ENCODE assay signal across 11 cellular contexts in genomic region chr5:78747703-78748359, GRCh38.
A peak's percentile ranks its signal among the peaks of the same experiment; 100 is the strongest.
DNase-seq lines count a peak whose midpoint lies in the region; ATAC-seq and TF ChIP-seq lines count a peak whose summit lies in the region.
"Had no signal": no experiment of that assay in that cellular context is flagged by ENCODE, and none has a peak within 500 bp of the region (broad histone marks: within the 10 kb centered on the region; RNA-seq: fewer than 3 reads in every experiment).

No MANE protein-coding gene starts in this region.

- no peaks in the 10 kb centered on the region for H3K9me3 Mint-ChIP-seq in endodermal cell
- H3K9me3 Mint-ChIP-seq in naive thymus-derived CD4-positive, alpha-beta T cell: no peaks in the 10 kb centered on the region

- no peak overlapping the region for H3K4me2 ChIP-seq in mesendoderm (ENCODE audit: low read length)

- H3K4ac ChIP-seq in mesendoderm (ENCODE audit: low read depth, low read length): no peak overlapping the region

- H3K4me3 Mint-ChIP-seq in endodermal cell: no peak overlapping the region
- no peak overlapping the region for H3K4me3 Mint-ChIP-seq in naive thymus-derived CD4-positive, alpha-beta T cell
- H3K4me3 Mint-ChIP-seq: activated CD8-positive, alpha-beta T cell treated with anti-CD3 and anti-CD28 coated beads, Interleukin-2, amount 10 ng/mL, durations not matched to agents 7 days and 5 days had no signal

- H3K56ac ChIP-seq in mesendoderm (ENCODE audit: low read length): no peak overlapping the region

- H3K79me1 ChIP-seq in mesendoderm (ENCODE audit: low read length): no peaks in the 10 kb centered on the region

- peak overlapping the region; percentile 91 for H3K27ac ChIP-seq in AG04450 (ENCODE audit: low read depth, low read length)
- no peak overlapping the region for H3K27ac ChIP-seq in endodermal cell (ENCODE audit: low read depth, low read length)
- no peak overlapping the region for H3K27ac ChIP-seq in mesendoderm (ENCODE audit: low read depth, low read length)
- no peak overlapping the region for H3K27ac ChIP-seq in naive thymus-derived CD4-positive, alpha-beta T cell (ENCODE audit: low read depth, low read length)

- H3K4me1 ChIP-seq in endodermal cell (ENCODE audit: control insufficient read depth, insufficient read depth, low read length) (no peaks in the 10 kb centered on the region), mesendoderm (ENCODE audit: control insufficient read depth, low read depth, low read length) (no peaks in the 10 kb centered on the region)
- H3K4me1 ChIP-seq in naive thymus-derived CD4-positive, alpha-beta T cell (ENCODE audit: control insufficient read depth in 2 of 2, insufficient read depth in 2 of 2, low read length in 2 of 2): no peaks in the 10 kb centered on the region

- 94 to 97% methylated on average over 5 to 7 of the region's 7 CpGs for WGBS in endodermal cell (ENCODE audit: insufficient coverage in 1 of 2, insufficient read length in 1 of 2), 2 experiments
- WGBS in mesendoderm (ENCODE audit: extremely low coverage, insufficient coverage, low lambda C conversion rate): no CpG with 5 or more reads among the region's 7 CpGs

- no peak overlapping the region for H2BK120ac ChIP-seq in mesendoderm (ENCODE audit: low read depth, low read length)

- POLR2A ChIA-PET in AG04450 (lab: Yijun Ruan, JAX): interaction anchor here (0.5 to 1.6 kb wide), 11 partner anchors 9 to 243 kb away, joined by 3 to 25 read pairs (median 4); partner anchors contain the start of gene ARSB
- POLR2A ChIA-PET in naive thymus-derived CD4-positive, alpha-beta T cell (lab: Charles Lee): no interaction called here

- TF ChIP-seq RAD21 in Ishikawa (IDR thresholded peaks at IDR 0.05; ENCODE audit: low read depth): no peak

- H2BK5ac ChIP-seq in mesendoderm (ENCODE audit: low read length): no peak overlapping the region

- peaks cover 23% of the 10 kb centered on the region for H3K4me1 Mint-ChIP-seq in endodermal cell
- peaks cover 0 to 1% (median 0%) of the 10 kb centered on the region in 7 donors for H3K4me1 Mint-ChIP-seq in naive thymus-derived CD4-positive, alpha-beta T cell

- no peak overlapping the region for H2AK5ac ChIP-seq in mesendoderm (ENCODE audit: low read length)

- CTCF ChIA-PET in AG04450 (lab: Charles Lee): interaction anchor here (1.4 to 1.6 kb wide), 3 partner anchors 101 to 280 kb away, joined by 4 to 5 read pairs (median 5); no protein-coding TSS in a partner anchor
- CTCF ChIA-PET in naive thymus-derived CD4-positive, alpha-beta T cell (lab: Charles Lee): no interaction called here

- H3K36me3 ChIP-seq in endodermal cell (ENCODE audit: control insufficient read depth, insufficient read depth, low read length) (no peaks in the 10 kb centered on the region), mesendoderm (ENCODE audit: control insufficient read depth, insufficient read depth, low read length) (no peaks in the 10 kb centered on the region)
- H3K36me3 ChIP-seq in naive thymus-derived CD4-positive, alpha-beta T cell (ENCODE audit: control insufficient read depth in 2 of 3, insufficient read depth in 3 of 3, low read length in 3 of 3): no peaks in the 10 kb centered on the region

- no peaks in the 10 kb centered on the region for H3K79me2 ChIP-seq in mesendoderm (ENCODE audit: control insufficient read depth, insufficient read depth, low read length)

- DNase-seq in AG04450 (ENCODE audit: low read depth, low spot score): peak; percentile 81
- DNase-seq in endodermal cell: peak; percentile 61
- peak; percentile 30 for DNase-seq in mesendoderm
- DNase-seq in DMS153 (lab: John Stamatoyannopoulos, UW): no peak
- DNase-seq in SIG-M5 treated with dmso at 0.1 percent for 504 hours (lab: John Stamatoyannopoulos, UW; ENCODE audit: unreplicated experiment): no peak
- no peak for DNase-seq in naive thymus-derived CD4-positive, alpha-beta T cell
- DNase-seq: ACHN; activated CD8-positive, alpha-beta T cell treated with anti-CD3 and anti-CD28 coated beads, Interleukin-2, amount 10 ng/mL, durations not matched to agents 7 days and 5 days; Karpas-422 had no signal

- H3K9ac ChIP-seq in endodermal cell (ENCODE audit: extremely low read depth, low read length, poor library complexity, severe bottlenecking) (no peak overlapping the region), mesendoderm (ENCODE audit: low read length) (no peak overlapping the region)

- TF ChIP-seq CTCF in AG04450 (IDR thresholded peaks at IDR 0.05; ENCODE audit: low read depth, low read length) (no peak), endodermal cell (conservative IDR thresholded peaks at IDR 0.05) (no peak)

- H3K4me3 ChIP-seq in AG04450 (ENCODE audit: low read depth, low read length): no peak overlapping the region
- H3K4me3 ChIP-seq in endodermal cell (ENCODE audit: low read length): no peak overlapping the region
- H3K4me3 ChIP-seq in mesendoderm (ENCODE audit: low read length): no peak overlapping the region
- H3K4me3 ChIP-seq in naive thymus-derived CD4-positive, alpha-beta T cell (ENCODE audit: low read length): no peak overlapping the region

- H2BK15ac ChIP-seq in mesendoderm (replicated peaks; ENCODE audit: low read depth): no peak overlapping the region

- no peak overlapping the region for H3K18ac ChIP-seq in mesendoderm (ENCODE audit: low read length)

- intact Hi-C loops in naive thymus-derived CD4-positive, alpha-beta T cell (cut with micrococcal nuclease): no loop called here

- H4K8ac ChIP-seq in mesendoderm (ENCODE audit: low read depth, low read length): no peak overlapping the region

- no peak overlapping the region for H4K5ac ChIP-seq in mesendoderm (ENCODE audit: low read length)

- H3K9me3 ChIP-seq in AG04450 (ENCODE audit: control insufficient read depth, insufficient read depth, low read length) (no peaks in the 10 kb centered on the region), endodermal cell (ENCODE audit: control insufficient read depth, low read length) (no peaks in the 10 kb centered on the region)
- H3K9me3 ChIP-seq in naive thymus-derived CD4-positive, alpha-beta T cell (ENCODE audit: control insufficient read depth in 2 of 3, low read length in 3 of 3): no peaks in the 10 kb centered on the region

- no peak overlapping the region for H3K27ac Mint-ChIP-seq in endodermal cell
- no peak overlapping the region for H3K27ac Mint-ChIP-seq in naive thymus-derived CD4-positive, alpha-beta T cell
- H3K27ac Mint-ChIP-seq: activated CD8-positive, alpha-beta T cell treated with anti-CD3 and anti-CD28 coated beads, Interleukin-2, amount 10 ng/mL, durations not matched to agents 7 days and 5 days had no signal

- no peaks in the 10 kb centered on the region for H3K27me3 ChIP-seq in AG04450 (ENCODE audit: control insufficient read depth, insufficient read depth, low read length)
- H3K27me3 ChIP-seq in endodermal cell (ENCODE audit: control insufficient read depth, insufficient read depth, low read length, poor library complexity, severe bottlenecking): peaks cover 5% of the 10 kb centered on the region
- no peaks in the 10 kb centered on the region for H3K27me3 ChIP-seq in mesendoderm (ENCODE audit: insufficient read depth, low read length, poor library complexity)
- no peaks in the 10 kb centered on the region for H3K27me3 ChIP-seq in naive thymus-derived CD4-positive, alpha-beta T cell (ENCODE audit: control insufficient read depth in 2 of 2, insufficient read depth in 2 of 2, low read length in 2 of 2)

- ATAC-seq in GM21619 (IDR thresholded peaks at IDR 0.05; ENCODE audit: unreplicated experiment): no peak
- ATAC-seq in naive thymus-derived CD4-positive, alpha-beta T cell: no peak
- ATAC-seq: activated CD8-positive, alpha-beta T cell treated with anti-CD3 and anti-CD28 coated beads, Interleukin-2, amount 10 ng/mL, durations not matched to agents 7 days and 5 days had no signal

- no peak for TF ChIP-seq EP300 in Ishikawa (IDR thresholded peaks at IDR 0.05; ENCODE audit: borderline replicate concordance)

- H3K27me3 Mint-ChIP-seq in endodermal cell (ENCODE audit: insufficient read depth): no peaks in the 10 kb centered on the region
- H3K27me3 Mint-ChIP-seq in naive thymus-derived CD4-positive, alpha-beta T cell: peaks cover 0 to 28% (median 13%) of the 10 kb centered on the region in 5 donors

- H3K36me3 Mint-ChIP-seq in endodermal cell (ENCODE audit: low read depth): no peaks in the 10 kb centered on the region
- H3K36me3 Mint-ChIP-seq in naive thymus-derived CD4-positive, alpha-beta T cell: no peaks in the 10 kb centered on the region

- H3K23ac ChIP-seq in mesendoderm (ENCODE audit: low read length): no peak overlapping the region

TF ChIP-seq in Ishikawa, 13 proteins besides CTCF, POLR2A, EP300 and RAD21:
- TF ChIP-seq USF1 (IDR thresholded peaks at IDR 0.05): peak; percentile 64
- no peak for TF ChIP-seq TAF1 (IDR thresholded peaks at IDR 0.05; ENCODE audit: low read depth)

Comparison
In these comparisons a context has a peak if more than half of its experiments do, and no peak if none do; other contexts are left out.
1. DNase-seq: peak in AG04450 (single experiment), endodermal cell (single experiment) and mesendoderm (single experiment); none in DMS153 (single experiment), SIG-M5 treated with dmso at 0.1 percent for 504 hours (single experiment) and naive thymus-derived CD4-positive, alpha-beta T cell (0 of 9).